21 cellular contexts compared by ENCODE assay signal in the genomic region with DNA sequence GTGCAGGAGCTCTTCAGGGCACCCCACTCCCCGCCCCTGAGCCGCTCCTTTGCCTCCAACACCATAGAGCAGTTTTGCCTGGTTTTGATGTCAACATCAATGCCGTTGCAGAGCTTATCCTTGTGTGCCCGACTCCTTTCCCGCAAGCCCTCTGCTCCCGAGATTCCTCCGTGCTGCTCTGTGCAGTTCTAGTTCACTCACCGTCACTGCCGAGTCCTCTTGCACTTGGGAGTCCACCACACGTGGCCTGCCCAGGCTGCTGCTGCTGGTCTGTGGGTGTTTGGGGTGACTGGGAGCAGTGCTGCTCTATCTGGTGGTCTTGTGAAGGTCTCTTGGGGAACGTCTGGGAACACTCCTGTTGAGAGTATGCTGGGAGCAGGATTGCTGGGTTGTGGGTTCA.
"Had no signal": no experiment of that assay in that cellular context is flagged by ENCODE, and none has a peak within 500 bp of the region (broad histone marks: within the 10 kb centered on the region; RNA-seq: fewer than 3 reads in every experiment).

No MANE protein-coding gene starts in this region.

- H3K9me3 ChIP-seq: esophagus squamous epithelium, gastrocnemius medialis, heart right ventricle, left lung, lower lobe of right lung had no signal

- DNase-seq: effector CD8-positive, alpha-beta T cell; effector memory CD8-positive, alpha-beta T cell; endodermal cell; erythroblast; esophagus squamous epithelium; foreskin fibroblast; foreskin melanocyte; gastrocnemius medialis; glutamatergic neuron; head of caudate nucleus; heart right ventricle; hippocampal formation; left cardiac atrium; left lung; left ventricle myocardium superior; lower lobe of right lung; mesendoderm; midbrain had no signal

- ATAC-seq: effector memory CD8-positive, alpha-beta T cell; esophagus mucosa; gastrocnemius medialis; heart right ventricle; left cardiac atrium; left lung; left ventricle myocardium superior; lower lobe of right lung had no signal

- H3K4me1 ChIP-seq: gastrocnemius medialis, left lung, lower lobe of right lung had no signal

- H3K36me3 ChIP-seq: esophagus squamous epithelium, gastrocnemius medialis, heart right ventricle, left lung, lower lobe of right lung had no signal

- H3K4me3 ChIP-seq: coronary artery, esophagus squamous epithelium, gastrocnemius medialis, heart right ventricle, left lung, lower lobe of right lung had no signal

- H3K27ac ChIP-seq: coronary artery, epithelial cell of prostate, esophagus squamous epithelium, gastrocnemius medialis, heart right ventricle, left lung, lower lobe of right lung had no signal
